Comparison of ENCODE assay signal across 14 cellular contexts in genomic region chr12:47100146-47100545, GRCh38. TPM values are rescaled to one million over a fixed set of nuclear protein-coding genes. Genes with fewer than 3 reads are reported as not detected.
DNase-seq lines count a peak whose midpoint lies in the region; ATAC-seq, FAIRE-seq and TF ChIP-seq lines count a peak whose summit lies in the region.
"Had no signal": no experiment of that assay in that cellular context is flagged by ENCODE, and none has a peak within 500 bp of the region (broad histone marks: within the 10 kb centered on the region; RNA-seq: fewer than 3 reads in every experiment).

No MANE protein-coding gene starts in this region.

- no peak for TF ChIP-seq CTCF in A549 (IDR thresholded peaks at IDR 0.05)
- no peak for TF ChIP-seq CTCF in IMR-90 (conservative IDR thresholded peaks at IDR 0.05; ENCODE audit: low read depth, low read length)
- TF ChIP-seq CTCF in ascending aorta (IDR thresholded peaks at IDR 0.05), result no peak

- dilution Hi-C loops in IMR-90 (cut with HindIII; ENCODE audit: low sequenced_read_pairs, unreplicated experiment), result no loop called here

- H3K36me3 ChIP-seq in IMR-90 (ENCODE audit: control insufficient read depth, insufficient read depth, low read length) (no peaks in the 10 kb centered on the region), ascending aorta (no peaks in the 10 kb centered on the region), mesenchymal stem cell (ENCODE audit: control insufficient read depth in 1 of 2, insufficient read depth in 2 of 2, low read depth in 1 of 2, low read length in 2 of 2) (no peaks in the 10 kb centered on the region)

- no peaks in the 10 kb centered on the region for H3K9me3 Mint-ChIP-seq in activated naive CD8-positive, alpha-beta T cell treated with anti-CD3 and anti-CD28 coated beads, Interleukin-2, amount 50 U/mL, for 24 hours

- no peak overlapping the region for H2AFZ ChIP-seq in IMR-90 (replicated peaks; ENCODE audit: low read length, poor library complexity)
- H2AFZ ChIP-seq in mesenchymal stem cell (ENCODE audit: low read depth, low read length), result no peak overlapping the region

- no peak overlapping the region for H3K4me3 Mint-ChIP-seq in activated naive CD8-positive, alpha-beta T cell treated with anti-CD3 and anti-CD28 coated beads, Interleukin-2, amount 50 U/mL, for 24 hours

- intact Hi-C loops in IMR-90 (cut with micrococcal nuclease) (no loop called here), ascending aorta (cut with DNase I) (loop anchor here (10.0 kb wide), 1 partner anchor 725 kb away; no protein-coding TSS in a partner anchor)

- no peak overlapping the region for H2BK12ac ChIP-seq in mesenchymal stem cell (ENCODE audit: low read length in 2 of 2)

- ATAC-seq in A549, result no peak
- ATAC-seq in IMR-90 (ENCODE audit: low read depth), result no peak
- ATAC-seq in activated naive CD8-positive, alpha-beta T cell treated with anti-CD3 and anti-CD28 coated beads, Interleukin-2, amount 50 U/mL, for 24 hours, result no peak

- peaks cover 11% of the 10 kb centered on the region for H3K9me1 ChIP-seq in IMR-90 (ENCODE audit: insufficient read depth, low read length)

- H4K8ac ChIP-seq in IMR-90 (ENCODE audit: low read depth in 2 of 2, low read length in 2 of 2), result no peak overlapping the region; a peak in 1 of 4 replicates
- no peak overlapping the region for H4K8ac ChIP-seq in mesenchymal stem cell (ENCODE audit: low read length)

- no peaks in the 10 kb centered on the region for H3K27me3 ChIP-seq in IMR-90 (ENCODE audit: control insufficient read depth, insufficient read depth, low read length)
- no peaks in the 10 kb centered on the region for H3K27me3 ChIP-seq in ascending aorta
- no peaks in the 10 kb centered on the region for H3K27me3 ChIP-seq in mesenchymal stem cell (ENCODE audit: control insufficient read depth in 1 of 2, insufficient read depth in 1 of 2, low read length in 2 of 2)

- H3K9ac ChIP-seq in IMR-90 (ENCODE audit: low read depth, low read length) (no peak overlapping the region), mesenchymal stem cell (ENCODE audit: low read length) (no peak overlapping the region)

- FAIRE-seq in A549 (lab: Jason Lieb, UNC), result peak; percentile 54

- DNase-seq in A549 (ENCODE audit: low read depth in 1 of 2, low spot score in 1 of 2) (no peak), IMR-90 (peak; percentile 47), ascending aorta (ENCODE audit: low spot score in 2 of 2) (no peak), mesenchymal stem cell (peak; percentile 14), hypothalamus (lab: John Stamatoyannopoulos, UW) (no peak), DMS114 treated with DMSO at 0.1 percent for 48 hours (lab: John Stamatoyannopoulos, UW; ENCODE audit: unreplicated experiment) (no peak), NCI-H345 treated with DMSO at 0.1 percent for 48 hours (lab: John Stamatoyannopoulos, UW; ENCODE audit: unreplicated experiment) (no peak)
- no peak for DNase-seq in activated naive CD8-positive, alpha-beta T cell treated with anti-CD3 and anti-CD28 coated beads, Interleukin-2, amount 50 U/mL, for 24 hours
- DNase-seq: NCI-H1436, NCI-H2029 treated with DMSO at 0.1 percent for 48 hours, NCI-H510A, NCI-H774 had no signal

- H3K9me3 ChIP-seq in A549 (no peaks in the 10 kb centered on the region), IMR-90 (ENCODE audit: control insufficient read depth, insufficient read depth, low read length) (no peaks in the 10 kb centered on the region), ascending aorta (no peaks in the 10 kb centered on the region), mesenchymal stem cell (ENCODE audit: control insufficient read depth, low read length) (no peaks in the 10 kb centered on the region)

- CTCF ChIA-PET in A549 (lab: Yijun Ruan, JAX), result interaction anchor here (1.0 to 2.6 kb wide), 2 partner anchors 13 to 197 kb away, joined by 3 to 10 read pairs; no protein-coding TSS in a partner anchor
- CTCF ChIA-PET in IMR-90 (lab: Yijun Ruan, JAX), result no interaction called here

- H4K91ac ChIP-seq in IMR-90 (ENCODE audit: insufficient read depth, low read depth, low read length), result no peak overlapping the region
- H4K91ac ChIP-seq in mesenchymal stem cell (ENCODE audit: low read length), result no peak overlapping the region

- peaks cover 9% of the 10 kb centered on the region for H3K4me1 Mint-ChIP-seq in activated naive CD8-positive, alpha-beta T cell treated with anti-CD3 and anti-CD28 coated beads, Interleukin-2, amount 50 U/mL, for 24 hours

- H3K4ac ChIP-seq in IMR-90 (ENCODE audit: low read depth, low read length), result no peak overlapping the region; the same call in 1 of the 2 replicates
- no peak overlapping the region for H3K4ac ChIP-seq in mesenchymal stem cell (ENCODE audit: low read depth in 1 of 2, low read length in 2 of 2)

- no peak overlapping the region for H3K14ac ChIP-seq in IMR-90 (replicated peaks; ENCODE audit: low read depth, low read length)
- H3K14ac ChIP-seq in mesenchymal stem cell (ENCODE audit: low read length in 2 of 2), result no peak overlapping the region

- in situ Hi-C loops in IMR-90 (cut with MboI; ENCODE audit: low sequenced_read_pairs), result no loop called here

- no peak overlapping the region for H3K23ac ChIP-seq in IMR-90 (ENCODE audit: low read depth, low read length)
- H3K23ac ChIP-seq in mesenchymal stem cell (ENCODE audit: low read length in 2 of 2), result no peak overlapping the region

- H3K79me1 ChIP-seq in IMR-90 (ENCODE audit: low read depth in 1 of 2, low read length in 2 of 2) (peaks cover 9 to 26% of the 10 kb centered on the region in 2 experiments; a peak in 3 of 4 replicates), mesenchymal stem cell (replicated peaks; ENCODE audit: low read length, poor library complexity, severe bottlenecking) (peaks cover 1% of the 10 kb centered on the region)

- peak overlapping the region; percentile 1; the same call in 2 of the 3 replicates for H3K4me2 ChIP-seq in A549
- no peak overlapping the region for H3K4me2 ChIP-seq in IMR-90 (ENCODE audit: low read depth, low read length)
- H3K4me2 ChIP-seq in mesenchymal stem cell (ENCODE audit: low read length, poor library complexity, severe bottlenecking), result no peak overlapping the region

- H3K27ac ChIP-seq in A549 (peak overlapping the region in 1 of 2 experiments; percentile 91; a peak in 3 of 6 replicates), IMR-90 (ENCODE audit: insufficient read depth, low read length) (no peak overlapping the region), ascending aorta (peak overlapping the region; percentile 82 to 84), mesenchymal stem cell (ENCODE audit: low read length, poor library complexity, severe bottlenecking) (no peak overlapping the region)
- H3K27ac ChIP-seq: C4-2B, HL-60 had no signal

- H3K4me1 ChIP-seq in A549, result peaks cover 68% of the 10 kb centered on the region
- H3K4me1 ChIP-seq in IMR-90 (ENCODE audit: control insufficient read depth, insufficient read depth, low read length), result peaks cover 13% of the 10 kb centered on the region
- peaks cover 0 to 53% of the 10 kb centered on the region in 2 donors for H3K4me1 ChIP-seq in ascending aorta
- H3K4me1 ChIP-seq in mesenchymal stem cell (ENCODE audit: control insufficient read depth, insufficient read depth, low read depth, low read length), result peaks cover 1% of the 10 kb centered on the region

- H2BK120ac ChIP-seq in IMR-90 (ENCODE audit: low read depth, low read length) (peak overlapping the region; percentile 91; the same call in 1 of the 2 replicates), mesenchymal stem cell (ENCODE audit: low read depth, low read length) (no peak overlapping the region)

- H4K20me1 ChIP-seq in IMR-90 (ENCODE audit: insufficient read depth, low read length), result no peaks in the 10 kb centered on the region

- H2BK5ac ChIP-seq in IMR-90 (ENCODE audit: low read depth, low read length, poor library complexity, severe bottlenecking), result peak overlapping the region; percentile 25
- no peak overlapping the region for H2BK5ac ChIP-seq in mesenchymal stem cell (ENCODE audit: low read depth, low read length, poor library complexity, severe bottlenecking)

- H2BK15ac ChIP-seq in IMR-90 (ENCODE audit: low read depth, low read length), result no peak overlapping the region; the same call in 2 of the 3 replicates
- H2BK15ac ChIP-seq in mesenchymal stem cell (ENCODE audit: low read depth, poor library complexity, severe bottlenecking), result no peak overlapping the region

- POLR2A ChIA-PET in A549 (lab: Yijun Ruan, JAX) (no interaction called here), IMR-90 (lab: Charles Lee; ENCODE audit: unreplicated experiment) (no interaction called here)

- no peak overlapping the region for H3K27ac Mint-ChIP-seq in activated naive CD8-positive, alpha-beta T cell treated with anti-CD3 and anti-CD28 coated beads, Interleukin-2, amount 50 U/mL, for 24 hours

- H3K4me3 ChIP-seq in A549, result no peak overlapping the region
- H3K4me3 ChIP-seq in IMR-90 (ENCODE audit: insufficient read depth, low read depth, low read length), result no peak overlapping the region
- no peak overlapping the region for H3K4me3 ChIP-seq in ascending aorta
- H3K4me3 ChIP-seq in mesenchymal stem cell (ENCODE audit: insufficient read depth in 1 of 2, low read depth in 1 of 2, low read length in 2 of 2), result no peak overlapping the region

- H4K5ac ChIP-seq in IMR-90 (ENCODE audit: low read depth, low read length), result no peak overlapping the region

- TF ChIP-seq POLR2A in A549 (IDR thresholded peaks at IDR 0.05; ENCODE audit: low read length) (no peak), IMR-90 (IDR thresholded peaks at IDR 0.05; ENCODE audit: low read depth, low read length) (no peak)

- BruUV-seq in IMR-90 (replicated peaks; lab: Mats Ljungman, UMichigan), result no TSS peak

- no peak for TF ChIP-seq EP300 in A549 (IDR thresholded peaks at IDR 0.05)

- no peak overlapping the region for H3K56ac ChIP-seq in IMR-90 (ENCODE audit: extremely low read depth, insufficient read depth, low read length)

- H3K18ac ChIP-seq in IMR-90 (ENCODE audit: low read depth, low read length) (no peak overlapping the region), mesenchymal stem cell (ENCODE audit: low read depth in 1 of 2, low read length in 2 of 2) (no peak overlapping the region)

- 89% methylated on average over 2 of the region's 2 CpGs for WGBS in A549 (ENCODE audit: missing lambda C conversion rate)
- WGBS in IMR-90 (ENCODE audit: extremely low coverage in 2 of 2, insufficient read length in 1 of 2), 2 experiments, result no CpG with 5 or more reads among the region's 2 CpGs
- WGBS in mesenchymal stem cell, result no CpG with 5 or more reads among the region's 2 CpGs

- peaks cover 8% of the 10 kb centered on the region for H3K36me3 Mint-ChIP-seq in activated naive CD8-positive, alpha-beta T cell treated with anti-CD3 and anti-CD28 coated beads, Interleukin-2, amount 50 U/mL, for 24 hours (ENCODE audit: low read depth)

- TF ChIP-seq RAD21 in A549 (conservative IDR thresholded peaks at IDR 0.05 in 1 of 2, IDR thresholded peaks at IDR 0.05 in 1 of 2) (no peak), IMR-90 (IDR thresholded peaks at IDR 0.05; ENCODE audit: low read length) (no peak)

- H2AK5ac ChIP-seq in IMR-90 (ENCODE audit: low read depth, low read length) (no peak overlapping the region), mesenchymal stem cell (ENCODE audit: low read length, severe bottlenecking) (no peak overlapping the region)

- H3K27me3 Mint-ChIP-seq in activated naive CD8-positive, alpha-beta T cell treated with anti-CD3 and anti-CD28 coated beads, Interleukin-2, amount 50 U/mL, for 24 hours, result no peaks in the 10 kb centered on the region

- no peak overlapping the region for H2AK9ac ChIP-seq in IMR-90 (replicated peaks; ENCODE audit: low read depth, low read length, poor library complexity)

- H2BK20ac ChIP-seq in IMR-90 (ENCODE audit: low read depth, low read length), result no peak overlapping the region

RNA-seq across cellular contexts. Expression of gene AMIGO2, which starts 20.4 kb away (rescaled TPM):
- 636 and 690 TPM in 2 replicates for polyA plus RNA-seq in A549 (2011; rRNA removed)
- 131 and 181 TPM in 2 replicates for polyA plus RNA-seq in A549 (2012; cell fraction: cytosol; rRNA removed)
- polyA plus RNA-seq in A549 (2012; cell fraction: nucleus; rRNA removed), result 104 and 164 TPM in 2 replicates
- 196 to 288 TPM (median 273 TPM) in 3 replicates for polyA plus RNA-seq in A549 (2017; fragmentation: RNase III; extraction: RNeasy Plus Mini Kit Qiagen cat#74134 plus additional on column Dnase treatment)
- polyA minus RNA-seq in A549 (2011; rRNA and poly(A)+ RNA removed), result 293 and 311 TPM in 2 replicates
- 31.7 and 32.6 TPM in 2 replicates for total RNA-seq in IMR-90 (2012; rRNA removed)
- polyA plus RNA-seq in IMR-90 (2012; rRNA removed), result 17.1 and 20.1 TPM in 2 replicates
- 4.4 and 5.0 TPM in 2 replicates for polyA plus RNA-seq in IMR-90 (2012; cell fraction: cytosol; rRNA removed)
- 5.1 and 26.1 TPM in 2 replicates for polyA plus RNA-seq in IMR-90 (2012; cell fraction: nucleus; rRNA removed; ENCODE audit: low replicate concordance)
- 22.7 TPM for total RNA-seq in ascending aorta
- 13.2 TPM for polyA plus RNA-seq in mesenchymal stem cell (2013, experiment 1 of 2)
- polyA plus RNA-seq in mesenchymal stem cell (2013, experiment 2 of 2), result 13.5 TPM

RNA-seq across cellular contexts. Expression of gene PCED1B, which starts 20.7 kb away (rescaled TPM):
- polyA plus RNA-seq in A549 (2011; rRNA removed) (74.6 and 92.2 TPM in 2 replicates), A549 (2017; fragmentation: RNase III; extraction: RNeasy Plus Mini Kit Qiagen cat#74134 plus additional on column Dnase treatment) (92.7 to 122 TPM (median 108 TPM) in 3 replicates), IMR-90 (2012; rRNA removed) (2.0 and 2.6 TPM in 2 replicates)
- 104 and 133 TPM in 2 replicates for polyA plus RNA-seq in A549 (2012; cell fraction: cytosol; rRNA removed)
- 247 TPM in 2 replicates for polyA plus RNA-seq in A549 (2012; cell fraction: nucleus; rRNA removed)
- polyA minus RNA-seq in A549 (2011; rRNA and poly(A)+ RNA removed), result 75.0 and 84.8 TPM in 2 replicates
- total RNA-seq in IMR-90 (2012; rRNA removed) (0.28 and 0.36 TPM in 2 replicates), ascending aorta (1.5 TPM)
- polyA plus RNA-seq in IMR-90 (2012; cell fraction: cytosol; rRNA removed), result 1.4 and 2.1 TPM in 2 replicates
- polyA plus RNA-seq in IMR-90 (2012; cell fraction: nucleus; rRNA removed; ENCODE audit: low replicate concordance), result 5.1 and 8.9 TPM in 2 replicates
- 3.0 TPM for polyA plus RNA-seq in mesenchymal stem cell (2013, experiment 1 of 2)
- 2.4 TPM for polyA plus RNA-seq in mesenchymal stem cell (2013, experiment 2 of 2)

Comparison
In these comparisons a context has a peak if more than half of its experiments do, and no peak if none do; other contexts are left out.
1. DNase-seq: peak in IMR-90 (single experiment) and mesenchymal stem cell (single experiment); none in A549 (0 of 2), ascending aorta (0 of 2), activated naive CD8-positive, alpha-beta T cell treated with anti-CD3 and anti-CD28 coated beads, Interleukin-2, amount 50 U/mL, for 24 hours (single experiment), hypothalamus (0 of 51), DMS114 treated with DMSO at 0.1 percent for 48 hours (single experiment) and NCI-H345 treated with DMSO at 0.1 percent for 48 hours (single experiment).
2. H3K27ac ChIP-seq: peak in ascending aorta (2 of 2); none in IMR-90 (single experiment) and mesenchymal stem cell (single experiment).